In the genomic region with DNA sequence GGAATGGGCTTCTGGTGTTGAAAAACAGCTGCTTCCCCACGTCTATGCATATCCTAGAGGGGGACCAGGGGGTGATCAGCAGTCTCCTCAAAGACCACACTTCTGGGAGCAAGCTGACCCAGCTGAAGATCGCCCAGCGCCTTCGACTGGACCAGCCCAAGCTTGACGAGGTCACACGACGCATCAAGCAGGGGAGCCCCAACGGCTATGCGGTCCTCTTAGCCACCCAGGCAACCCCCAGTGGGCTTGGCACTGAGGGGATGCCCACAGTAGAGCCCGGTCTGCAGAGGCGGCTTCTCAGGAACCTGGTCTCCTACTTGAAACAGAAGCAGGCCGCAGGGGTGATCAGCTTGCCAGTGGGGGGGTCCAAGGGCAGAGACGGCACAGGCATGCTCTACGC, we compare ENCODE assay signal across 15 cellular contexts. TPM values are rescaled to one million over a fixed set of nuclear protein-coding genes. Genes with fewer than 3 reads are reported as not detected.
A peak's percentile ranks its signal among the peaks of the same experiment; 100 is the strongest.
DNase-seq lines count a peak whose midpoint lies in the region; ATAC-seq and TF ChIP-seq lines count a peak whose summit lies in the region.
"Had no signal": no experiment of that assay in that cellular context is flagged by ENCODE, and none has a peak within 500 bp of the region (broad histone marks: within the 10 kb centered on the region; RNA-seq: fewer than 3 reads in every experiment).

No MANE protein-coding gene starts in this region.

- intact Hi-C loops in ovary (cut with DNase I), result loop anchor here (5.0 to 10.0 kb wide), 4 partner anchors 279 to 776 kb away; partner anchors contain the start of genes MAPKAPK3 (in 1 of the 4) and TEX264 (in 1 of the 4)

- H3K27ac ChIP-seq in ovary, result no peak overlapping the region
- H3K27ac ChIP-seq: HL-60 had no signal

- H3K4me3 Mint-ChIP-seq in stimulated activated naive CD8-positive, alpha-beta T cell treated with anti-CD3 and anti-CD28 coated beads, Interleukin-15, Interleukin-2, amounts not matched to agents 100 ng/mL and 50 ng/mL, for 24 hours, result peak overlapping the region; percentile 61
- H3K4me3 Mint-ChIP-seq in activated naive CD8-positive, alpha-beta T cell, result peak overlapping the region; percentile 76
- H3K4me3 Mint-ChIP-seq: memory B cell had no signal

- peaks cover 14% of the 10 kb centered on the region for H3K4me1 ChIP-seq in ovary (ENCODE audit: insufficient read depth)

- H3K9me3 Mint-ChIP-seq in stimulated activated naive CD8-positive, alpha-beta T cell treated with anti-CD3 and anti-CD28 coated beads, Interleukin-15, Interleukin-2, amounts not matched to agents 100 ng/mL and 50 ng/mL, for 24 hours, result no peaks in the 10 kb centered on the region
- no peaks in the 10 kb centered on the region for H3K9me3 Mint-ChIP-seq in activated naive CD8-positive, alpha-beta T cell (ENCODE audit: low read depth)
- H3K9me3 Mint-ChIP-seq: memory B cell had no signal

- H3K36me3 Mint-ChIP-seq in stimulated activated naive CD8-positive, alpha-beta T cell treated with anti-CD3 and anti-CD28 coated beads, Interleukin-15, Interleukin-2, amounts not matched to agents 100 ng/mL and 50 ng/mL, for 24 hours (ENCODE audit: low read depth), result peaks cover 52% of the 10 kb centered on the region
- H3K36me3 Mint-ChIP-seq in activated naive CD8-positive, alpha-beta T cell, result peaks cover 11% of the 10 kb centered on the region

- H3K4me3 ChIP-seq in MG63, result no peak overlapping the region
- no peak overlapping the region for H3K4me3 ChIP-seq in ovary

- peaks cover 44% of the 10 kb centered on the region for H3K36me3 ChIP-seq in MG63
- H3K36me3 ChIP-seq in ovary, result no peaks in the 10 kb centered on the region

- TF ChIP-seq POLR2A in ovary (IDR thresholded peaks at IDR 0.05), result no peak

- DNase-seq in stimulated activated naive CD8-positive, alpha-beta T cell treated with anti-CD3 and anti-CD28 coated beads, Interleukin-15, Interleukin-2, amounts not matched to agents 100 U/mL and 50 U/mL, for 24 hours, result no peak
- peak; percentile 83 for DNase-seq in mesenteric fat pad (ENCODE audit: low spot score)
- no peak for DNase-seq in MG63
- DNase-seq in SKM-1 (lab: John Stamatoyannopoulos, UW; ENCODE audit: unreplicated experiment), result no peak
- no peak for DNase-seq in GM10266 (ENCODE audit: extremely low spot score)
- DNase-seq in ovary, result no peak
- DNase-seq: C1 segment of cervical spinal cord; NCI-H2107; OCI-M1; retina; stimulated activated CD4-positive, alpha-beta T cell treated with anti-CD3 and anti-CD28 coated beads, Interleukin-4, amount 100 ng/mL, for 24 hours had no signal

- H3K27me3 ChIP-seq in MG63 (no peaks in the 10 kb centered on the region), ovary (no peaks in the 10 kb centered on the region)

- ATAC-seq in stimulated activated naive CD8-positive, alpha-beta T cell treated with anti-CD3 and anti-CD28 coated beads, Interleukin-15, Interleukin-2, amounts not matched to agents 100 U/mL and 50 U/mL, for 24 hours, result no peak

- peaks cover 53% of the 10 kb centered on the region for H3K4me1 Mint-ChIP-seq in stimulated activated naive CD8-positive, alpha-beta T cell treated with anti-CD3 and anti-CD28 coated beads, Interleukin-15, Interleukin-2, amounts not matched to agents 100 ng/mL and 50 ng/mL, for 24 hours (ENCODE audit: low read depth)
- H3K4me1 Mint-ChIP-seq in activated naive CD8-positive, alpha-beta T cell (ENCODE audit: low read depth), result peaks cover 52% of the 10 kb centered on the region

- no peak for TF ChIP-seq EP300 in ovary (IDR thresholded peaks at IDR 0.05)

- H3K9me3 ChIP-seq in MG63, result no peaks in the 10 kb centered on the region
- no peaks in the 10 kb centered on the region for H3K9me3 ChIP-seq in ovary

- H3K27ac Mint-ChIP-seq in stimulated activated naive CD8-positive, alpha-beta T cell treated with anti-CD3 and anti-CD28 coated beads, Interleukin-15, Interleukin-2, amounts not matched to agents 100 ng/mL and 50 ng/mL, for 24 hours, result peak overlapping the region; percentile 70
- H3K27ac Mint-ChIP-seq in activated naive CD8-positive, alpha-beta T cell, result peak overlapping the region; percentile 52

- WGBS in ovary, 3 donors, result 89 to 96% (median 95%) methylated on average over 14 of the region's 14 CpGs

- no peaks in the 10 kb centered on the region for H3K27me3 Mint-ChIP-seq in stimulated activated naive CD8-positive, alpha-beta T cell treated with anti-CD3 and anti-CD28 coated beads, Interleukin-15, Interleukin-2, amounts not matched to agents 100 ng/mL and 50 ng/mL, for 24 hours
- no peaks in the 10 kb centered on the region for H3K27me3 Mint-ChIP-seq in activated naive CD8-positive, alpha-beta T cell
- H3K27me3 Mint-ChIP-seq: memory B cell had no signal

- TF ChIP-seq CTCF in GM10266 (IDR thresholded peaks at IDR 0.05; ENCODE audit: control insufficient read depth, insufficient read depth, low read depth, missing control alignments) (no peak), ovary (IDR thresholded peaks at IDR 0.05) (no peak)

RNA-seq across cellular contexts. Expression of gene RBM15B, which starts 2.5 kb away (rescaled TPM):
- total RNA-seq in mesenteric fat pad (28.0 TPM), ovary (10 to 100 TPM; 21.3 to 40.2 (median 30.0) TPM)
- 24.6 and 25.2 TPM in 2 replicates for total RNA-seq in MG63 (2014; rRNA removed; shearing (Covaris generic); ENCODE audit: low replicate concordance)
- 10 to 100 TPM; 16.1 to 19.6 TPM for polyA plus RNA-seq in ovary

RNA-seq across cellular contexts. Expression of gene MANF, which starts 8.5 kb away (rescaled TPM):
- total RNA-seq in mesenteric fat pad, result 87.8 TPM
- total RNA-seq in MG63 (2014; rRNA removed; shearing (Covaris generic); ENCODE audit: low replicate concordance), result 94.0 and 129 TPM in 2 replicates
- total RNA-seq in ovary, result 10 to 100 TPM; 18.4 to 75.5 (median 43.4) TPM
- 100 to 1,000 TPM in 1 of 2 donors, 10 to 100 TPM in 1; 35.0 to 105 TPM for polyA plus RNA-seq in ovary
